ENCODE assay signal across 16 cellular contexts in the genomic region with DNA sequence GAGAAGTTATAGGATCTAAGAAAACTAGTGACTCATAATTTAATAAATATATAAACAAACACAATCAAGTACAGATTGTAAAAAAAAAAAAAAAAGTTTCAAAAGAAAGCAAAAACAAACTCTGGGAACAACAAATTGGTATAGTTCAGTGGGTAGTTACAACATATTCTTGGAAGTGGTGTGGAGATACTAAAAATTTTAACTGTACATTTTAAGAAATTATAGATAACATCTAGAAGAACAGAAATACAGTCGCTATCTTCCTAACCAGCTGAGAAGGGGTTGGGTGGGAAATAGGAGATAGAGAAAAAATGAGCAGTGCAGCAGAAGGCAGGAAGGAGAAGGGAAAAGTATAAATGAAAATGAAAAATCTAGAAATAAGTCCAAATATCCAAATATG.
DNase-seq lines count a peak whose midpoint lies in the region; ATAC-seq and TF ChIP-seq lines count a peak whose summit lies in the region.
"Had no signal": no experiment of that assay in that cellular context is flagged by ENCODE, and none has a peak within 500 bp of the region (broad histone marks: within the 10 kb centered on the region; RNA-seq: fewer than 3 reads in every experiment).

No MANE protein-coding gene starts in this region.

- no peak for TF ChIP-seq CTCF in gastrocnemius medialis (IDR thresholded peaks at IDR 0.05 in 4 of 5, conservative IDR thresholded peaks at IDR 0.05 in 1 of 5)

- CTCF ChIA-PET in CD4-positive, alpha-beta memory T cell (lab: Charles Lee; ENCODE audit: partially characterized antibody) = interaction anchor here (0.9 to 1.0 kb wide), 2 partner anchors 16 to 59 kb away, joined by 3 read pairs; no protein-coding TSS in a partner anchor
- CTCF ChIA-PET in T-cell (lab: Charles Lee) = interaction anchor here in 1 of 2 donors (0.8 kb wide), 1 partner anchor 9 kb away, joined by 3 read pairs; no protein-coding TSS in a partner anchor

- H3K9me3 Mint-ChIP-seq in CD4-positive, CD25-positive, alpha-beta regulatory T cell = peaks cover 0 to 3% (median 0%) of the 10 kb centered on the region in 7 donors
- peaks cover 0 to 6% (median 1%) of the 10 kb centered on the region in 8 donors for H3K9me3 Mint-ChIP-seq in CD4-positive, alpha-beta memory T cell
- H3K9me3 Mint-ChIP-seq in T-cell = peaks cover 0 to 6% (median 4%) of the 10 kb centered on the region in 3 donors
- H3K9me3 Mint-ChIP-seq in central memory CD8-positive, alpha-beta T cell = no peaks in the 10 kb centered on the region

- TF ChIP-seq POLR2A in gastrocnemius medialis (IDR thresholded peaks at IDR 0.05) = no peak

- in situ Hi-C loops in gastrocnemius medialis (cut with MboI; ENCODE audit: low sequenced_read_pairs in 4 of 4) = no loop called here

- peaks cover 56% of the 10 kb centered on the region for H3K4me1 ChIP-seq in CD4-positive, CD25-positive, alpha-beta regulatory T cell (ENCODE audit: control insufficient read depth, insufficient read depth, low read length, poor library complexity, severe bottlenecking)
- H3K4me1 ChIP-seq in CD4-positive, alpha-beta memory T cell (ENCODE audit: insufficient read depth, low read length) = peaks cover 54% of the 10 kb centered on the region
- peaks cover 0 to under 1% of the 10 kb centered on the region in 2 donors for H3K4me1 ChIP-seq in gastrocnemius medialis
- H3K4me1 ChIP-seq: BE2C had no signal

- H3K9me3 ChIP-seq in CD4-positive, CD25-positive, alpha-beta regulatory T cell (ENCODE audit: control insufficient read depth in 2 of 2, low read length in 2 of 2) = no peaks in the 10 kb centered on the region
- H3K9me3 ChIP-seq in CD4-positive, alpha-beta memory T cell (ENCODE audit: control insufficient read depth in 1 of 2, low read length in 2 of 2) = no peaks in the 10 kb centered on the region
- H3K9me3 ChIP-seq in gastrocnemius medialis = no peaks in the 10 kb centered on the region
- H3K9me3 ChIP-seq: BE2C had no signal

- H3K27me3 Mint-ChIP-seq in CD4-positive, CD25-positive, alpha-beta regulatory T cell = no peaks in the 10 kb centered on the region
- H3K27me3 Mint-ChIP-seq in CD4-positive, alpha-beta memory T cell = no peaks in the 10 kb centered on the region
- no peaks in the 10 kb centered on the region for H3K27me3 Mint-ChIP-seq in T-cell
- no peaks in the 10 kb centered on the region for H3K27me3 Mint-ChIP-seq in central memory CD8-positive, alpha-beta T cell
- H3K27me3 Mint-ChIP-seq: CD8-positive, alpha-beta memory T cell had no signal

- no peak overlapping the region for H3K4me3 Mint-ChIP-seq in CD4-positive, CD25-positive, alpha-beta regulatory T cell
- peak overlapping the region in 4 of 8 donors; percentile 2 to 67 (median 32) for H3K4me3 Mint-ChIP-seq in CD4-positive, alpha-beta memory T cell
- no peak overlapping the region for H3K4me3 Mint-ChIP-seq in T-cell
- no peak overlapping the region for H3K4me3 Mint-ChIP-seq in central memory CD8-positive, alpha-beta T cell
- H3K4me3 Mint-ChIP-seq: CD8-positive, alpha-beta memory T cell had no signal

- peaks cover 48% of the 10 kb centered on the region for H3K36me3 Mint-ChIP-seq in CD4-positive, CD25-positive, alpha-beta regulatory T cell
- H3K36me3 Mint-ChIP-seq in CD4-positive, alpha-beta memory T cell = peaks cover 50 to 58% of the 10 kb centered on the region in 2 donors
- peaks cover 64% of the 10 kb centered on the region for H3K36me3 Mint-ChIP-seq in T-cell
- H3K36me3 Mint-ChIP-seq in central memory CD8-positive, alpha-beta T cell (ENCODE audit: insufficient read depth) = peaks cover 17% of the 10 kb centered on the region

- no peak overlapping the region for H3K27ac ChIP-seq in CD4-positive, CD25-positive, alpha-beta regulatory T cell (ENCODE audit: insufficient read depth, low read length, poor library complexity, severe bottlenecking)
- H3K27ac ChIP-seq in CD4-positive, alpha-beta memory T cell (ENCODE audit: low read depth, low read length) = no peak overlapping the region
- H3K27ac ChIP-seq in gastrocnemius medialis = no peak overlapping the region
- H3K27ac ChIP-seq: HL-60 had no signal

- intact Hi-C loops in CD4-positive, alpha-beta memory T cell (cut with micrococcal nuclease) = no loop called here
- intact Hi-C loops in gastrocnemius medialis (cut with DNase I; ENCODE audit: low total_unique reads) = no loop called here

- H3K4me3 ChIP-seq in CD4-positive, CD25-positive, alpha-beta regulatory T cell (ENCODE audit: low read depth, low read length) = no peak overlapping the region
- no peak overlapping the region for H3K4me3 ChIP-seq in CD4-positive, alpha-beta memory T cell (ENCODE audit: low read length in 2 of 2)
- H3K4me3 ChIP-seq in gastrocnemius medialis = no peak overlapping the region

- peak overlapping the region in 2 of 3 donors; percentile 80 to 83 for H3K27ac Mint-ChIP-seq in CD4-positive, CD25-positive, alpha-beta regulatory T cell
- peak overlapping the region in 6 of 7 donors; percentile 15 to 85 (median 54) for H3K27ac Mint-ChIP-seq in CD4-positive, alpha-beta memory T cell
- H3K27ac Mint-ChIP-seq in T-cell = peak overlapping the region; percentile 7 to 60
- H3K27ac Mint-ChIP-seq in central memory CD8-positive, alpha-beta T cell (ENCODE audit: low read depth) = peak overlapping the region; percentile 78

- POLR2A ChIA-PET in CD4-positive, alpha-beta memory T cell (lab: Charles Lee; ENCODE audit: partially characterized antibody) = interaction anchor here (1.2 to 1.3 kb wide), 2 partner anchors 9 to 17 kb away, joined by 3 to 7 read pairs; no protein-coding TSS in a partner anchor
- POLR2A ChIA-PET in T-cell (lab: Charles Lee) = interaction anchor here in 1 of 2 donors (0.5 kb wide), 1 partner anchor 745 kb away, joined by 4 read pairs; no protein-coding TSS in a partner anchor

- H3K36me3 ChIP-seq in CD4-positive, CD25-positive, alpha-beta regulatory T cell (ENCODE audit: control insufficient read depth, insufficient read depth, low read length) = peaks cover 16% of the 10 kb centered on the region
- no peaks in the 10 kb centered on the region for H3K36me3 ChIP-seq in CD4-positive, alpha-beta memory T cell (ENCODE audit: insufficient read depth, low read length)
- no peaks in the 10 kb centered on the region for H3K36me3 ChIP-seq in gastrocnemius medialis
- H3K36me3 ChIP-seq: BE2C had no signal

- DNase-seq in CD4-positive, CD25-positive, alpha-beta regulatory T cell = no peak
- DNase-seq in CD4-positive, alpha-beta memory T cell = no peak
- DNase-seq in T-cell (no peak), NCI-H526 treated with DMSO at 0.1 percent for 48 hours (lab: John Stamatoyannopoulos, UW) (no peak), gastrocnemius medialis (no peak)
- no peak for DNase-seq in central memory CD8-positive, alpha-beta T cell (ENCODE audit: low spot score in 2 of 2)
- DNase-seq: BE2C; CD8-positive, alpha-beta memory T cell; HCEC 1CT; NCI-H187 treated with DMSO at 0.1 percent for 48 hours; NK-92 treated with Interleukin-12 subunit alpha and Interleukin-12 subunit beta, amount 100 ng/mL, for 24 hours; SHP77 treated with DMSO at 0.1 percent for 48 hours had no signal

- no peaks in the 10 kb centered on the region for H3K27me3 ChIP-seq in CD4-positive, CD25-positive, alpha-beta regulatory T cell (ENCODE audit: control insufficient read depth, insufficient read depth, low read length)
- no peaks in the 10 kb centered on the region for H3K27me3 ChIP-seq in CD4-positive, alpha-beta memory T cell (ENCODE audit: insufficient read depth, low read length)
- no peaks in the 10 kb centered on the region for H3K27me3 ChIP-seq in gastrocnemius medialis
- H3K27me3 ChIP-seq: BE2C had no signal

- no peak for ATAC-seq in CD4-positive, CD25-positive, alpha-beta regulatory T cell (ENCODE audit: low read depth in 2 of 2)
- ATAC-seq in T-cell (replicated peaks in 1 of 4) (no peak), GM18519 (IDR thresholded peaks at IDR 0.05; ENCODE audit: low FRiP score, unreplicated experiment) (no peak), gastrocnemius medialis (no peak), GM19395 (IDR thresholded peaks at IDR 0.05; ENCODE audit: unreplicated experiment) (no peak)
- no peak for ATAC-seq in central memory CD8-positive, alpha-beta T cell (replicated peaks; ENCODE audit: extremely low read depth, poor library complexity, severe bottlenecking)
- ATAC-seq: SK-N-SH treated with all-trans-retinoic acid at 6 μM for 48 hours had no signal

- H3K4me1 Mint-ChIP-seq in CD4-positive, CD25-positive, alpha-beta regulatory T cell = peaks cover 38 to 84% (median 62%) of the 10 kb centered on the region in 4 donors
- H3K4me1 Mint-ChIP-seq in CD4-positive, alpha-beta memory T cell = peaks cover 51 to 79% (median 65%) of the 10 kb centered on the region in 4 donors
- H3K4me1 Mint-ChIP-seq in T-cell = peaks cover 53 to 78% (median 56%) of the 10 kb centered on the region in 3 donors
- peaks cover 53% of the 10 kb centered on the region for H3K4me1 Mint-ChIP-seq in central memory CD8-positive, alpha-beta T cell
